30 cellular contexts compared by ENCODE assay signal in genomic region chr2:26705126-26705525, GRCh38. TPM values are rescaled to one million over a fixed set of nuclear protein-coding genes. Genes with fewer than 3 reads are reported as not detected.
"Had no signal": no experiment of that assay in that cellular context is flagged by ENCODE, and none has a peak within 500 bp of the region (broad histone marks: within the 10 kb centered on the region; RNA-seq: fewer than 3 reads in every experiment).

No MANE protein-coding gene starts in this region.

- DNase-seq: activated CD4-positive, alpha-beta T cell treated with anti-CD3 and anti-CD28 coated beads for 4 hours; activated CD4-positive, alpha-beta T cell treated with anti-CD3 and anti-CD28 coated beads, Interleukin-2, amount 50 U/mL, for 48 hours; activated CD4-positive, CD25-positive, alpha-beta regulatory T cell; activated CD8-positive, alpha-beta memory T cell treated with anti-CD3 and anti-CD28 coated beads, Interleukin-2, amount 50 U/mL, for 48 hours; activated naive CD4-positive, alpha-beta T cell treated with anti-CD3 and anti-CD28 coated beads for 36 hours; activated naive CD8-positive, alpha-beta T cell treated with anti-CD3 and anti-CD28 coated beads, Interleukin-2, amount 10 ng/mL, durations not matched to agents 7 days and 5 days; activated T-cell treated with anti-CD3 and anti-CD28 coated beads, Interleukin-2, amount 50 U/mL, for 48 hours; anterior cingulate cortex; brain microvascular endothelial cell; central memory CD4-positive, alpha-beta T cell; dorsolateral prefrontal cortex; effector memory CD8-positive, alpha-beta T cell; foreskin melanocyte; mesendoderm; mucosa of descending colon; naive B cell; nucleus accumbens; retina; stimulated activated CD4-positive, alpha-beta T cell treated with anti-CD3 and anti-CD28 coated beads, Interleukin-2, amount 100 ng/mL, for 24 hours; stomach; upper lobe of left lung had no signal

- FAIRE-seq: colon, endothelial cell of umbilical vein had no signal

- H3K27ac ChIP-seq: brain microvascular endothelial cell, dorsolateral prefrontal cortex, hepatocyte had no signal

- H3K4me1 Mint-ChIP-seq: activated naive CD8-positive, alpha-beta T cell treated with anti-CD3 and anti-CD28 coated beads, Interleukin-2, amount 10 ng/mL, durations not matched to agents 7 days and 5 days; stimulated activated effector memory CD8-positive, alpha-beta T cell treated with anti-CD3 and anti-CD28 coated beads, Interleukin-12 subunit alpha, Interleukin-12 subunit beta, amount 100 ng/mL, for 72 hours had no signal

- H3K4me2 ChIP-seq: hepatocyte had no signal

- H3K4me3 ChIP-seq: dorsolateral prefrontal cortex, hepatocyte, mucosa of descending colon, skin epidermis, stomach, upper lobe of left lung had no signal

- H2AFZ ChIP-seq: hepatocyte had no signal

- ATAC-seq: effector memory CD8-positive, alpha-beta T cell; esophagus mucosa; mucosa of descending colon; stimulated activated effector memory CD8-positive, alpha-beta T cell treated with anti-CD3 and anti-CD28 coated beads, Interleukin-12 subunit alpha, Interleukin-12 subunit beta, amount 100 ng/mL, for 72 hours had no signal

- H3K27me3 ChIP-seq: brain microvascular endothelial cell, hepatocyte, upper lobe of left lung had no signal

- H3K27ac Mint-ChIP-seq: activated naive CD4-positive, alpha-beta T cell treated with anti-CD3 and anti-CD28 coated beads for 36 hours; activated naive CD8-positive, alpha-beta T cell treated with anti-CD3 and anti-CD28 coated beads, Interleukin-2, amount 10 ng/mL, durations not matched to agents 7 days and 5 days; effector memory CD8-positive, alpha-beta T cell; naive B cell; stimulated activated effector memory CD8-positive, alpha-beta T cell treated with anti-CD3 and anti-CD28 coated beads, Interleukin-12 subunit alpha, Interleukin-12 subunit beta, amount 100 ng/mL, for 72 hours; T-helper 1 cell treated with Interleukin-12 subunit alpha and Interleukin-12 subunit beta and Interleukin-4 antibody, amounts not matched to agents 30 μg/mL and 1 μg/mL, for 36 hours had no signal

- H3K36me3 ChIP-seq: brain microvascular endothelial cell, stomach, upper lobe of left lung had no signal

- H3K36me3 Mint-ChIP-seq: activated naive CD8-positive, alpha-beta T cell treated with anti-CD3 and anti-CD28 coated beads, Interleukin-2, amount 10 ng/mL, durations not matched to agents 7 days and 5 days; naive B cell; stimulated activated effector memory CD8-positive, alpha-beta T cell treated with anti-CD3 and anti-CD28 coated beads, Interleukin-12 subunit alpha, Interleukin-12 subunit beta, amount 100 ng/mL, for 72 hours had no signal

- H3K9me3 Mint-ChIP-seq: activated naive CD4-positive, alpha-beta T cell treated with anti-CD3 and anti-CD28 coated beads for 36 hours; activated naive CD8-positive, alpha-beta T cell treated with anti-CD3 and anti-CD28 coated beads, Interleukin-2, amount 10 ng/mL, durations not matched to agents 7 days and 5 days; effector memory CD8-positive, alpha-beta T cell; naive B cell; stimulated activated effector memory CD8-positive, alpha-beta T cell treated with anti-CD3 and anti-CD28 coated beads, Interleukin-12 subunit alpha, Interleukin-12 subunit beta, amount 100 ng/mL, for 72 hours; T-helper 1 cell treated with Interleukin-12 subunit alpha and Interleukin-12 subunit beta and Interleukin-4 antibody, amounts not matched to agents 30 μg/mL and 1 μg/mL, for 36 hours had no signal

- H3K79me2 ChIP-seq: hepatocyte had no signal

- H3K9me3 ChIP-seq: mucosa of descending colon, stomach, upper lobe of left lung had no signal

- H3K4me3 Mint-ChIP-seq: activated naive CD4-positive, alpha-beta T cell treated with anti-CD3 and anti-CD28 coated beads for 36 hours; activated naive CD8-positive, alpha-beta T cell treated with anti-CD3 and anti-CD28 coated beads, Interleukin-2, amount 10 ng/mL, durations not matched to agents 7 days and 5 days; effector memory CD8-positive, alpha-beta T cell; naive B cell; stimulated activated effector memory CD8-positive, alpha-beta T cell treated with anti-CD3 and anti-CD28 coated beads, Interleukin-12 subunit alpha, Interleukin-12 subunit beta, amount 100 ng/mL, for 72 hours; T-helper 1 cell treated with Interleukin-12 subunit alpha and Interleukin-12 subunit beta and Interleukin-4 antibody, amounts not matched to agents 30 μg/mL and 1 μg/mL, for 36 hours had no signal

RNA-seq across cellular contexts. Expression of gene KCNK3, which starts 12.6 kb away (rescaled TPM):
- total RNA-seq: activated CD8-positive, alpha-beta memory T cell treated with anti-CD3 and anti-CD28 coated beads for 36 hours; activated naive CD4-positive, alpha-beta T cell treated with anti-CD3 and anti-CD28 coated beads for 36 hours; activated naive CD8-positive, alpha-beta T cell treated with anti-CD3 and anti-CD28 coated beads, Interleukin-2, amount 10 ng/mL, durations not matched to agents 7 days and 5 days; endothelial cell of umbilical vein; SK-MEL-5 had no signal
